9 cellular contexts compared by ENCODE assay signal in the genomic region with DNA sequence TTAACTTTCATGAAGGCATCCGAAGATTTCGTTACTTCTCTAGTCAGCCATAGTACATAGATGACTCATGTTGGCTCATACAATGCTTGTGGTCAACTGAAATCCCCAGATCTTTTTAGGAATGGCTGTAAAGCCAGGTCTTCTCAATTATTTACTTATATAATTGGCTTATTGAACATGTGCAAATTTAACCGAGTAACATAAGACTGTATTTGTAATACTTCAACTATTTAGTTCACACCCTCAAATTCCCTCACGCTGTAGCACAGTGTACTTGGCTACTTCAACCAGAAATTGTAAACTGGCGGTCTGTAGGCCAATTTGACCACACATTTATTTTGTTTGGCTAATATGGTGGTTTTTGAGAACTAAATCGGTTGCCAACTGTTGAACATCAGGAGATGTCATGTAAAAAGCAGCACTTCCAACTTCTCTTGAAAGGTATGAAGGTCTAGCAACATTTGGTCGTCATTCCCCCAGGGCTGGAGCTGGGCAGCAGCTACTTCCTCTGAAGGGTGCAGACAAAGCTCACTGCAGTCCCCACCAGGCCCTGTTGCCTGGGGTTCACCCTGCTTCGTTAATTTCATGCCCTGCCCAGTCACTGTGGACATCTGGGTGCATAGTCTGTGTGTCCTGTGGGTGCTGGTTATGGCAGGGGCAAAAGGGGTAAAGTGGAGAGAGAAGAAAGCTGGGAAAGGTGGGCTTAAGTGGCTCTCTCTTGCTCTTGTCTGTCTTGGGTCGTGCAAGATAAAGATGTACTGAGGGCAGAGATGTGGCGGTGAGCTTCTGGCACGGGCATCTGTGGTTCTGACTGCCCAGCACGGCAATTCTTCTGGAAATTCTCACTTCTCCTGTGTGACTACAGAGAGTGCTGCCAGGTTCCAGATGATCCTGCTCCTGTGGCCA. TPM values are rescaled to one million over a fixed set of nuclear protein-coding genes. Genes with fewer than 3 reads are reported as not detected.
DNase-seq lines count a peak whose midpoint lies in the region; TF ChIP-seq lines count a peak whose summit lies in the region.
"Had no signal": no experiment of that assay in that cellular context is flagged by ENCODE, and none has a peak within 500 bp of the region (broad histone marks: within the 10 kb centered on the region; RNA-seq: fewer than 3 reads in every experiment).

No MANE protein-coding gene starts in this region.

- H2AFZ ChIP-seq in ACC112 (ENCODE audit: low read length, unreplicated experiment) (no peak overlapping the region), SK-N-SH (ENCODE audit: low read depth) (peak overlapping the region; percentile 45; the same call in 1 of the 2 replicates), Karpas-422 (ENCODE audit: low read length) (no peak overlapping the region)

- in situ Hi-C loops in KBM-7 (cut with MboI; ENCODE audit: low pct_unique_long_range_greater_than_20kb, low sequenced_read_pairs) = loop anchor here (25.0 kb wide), 1 partner anchor 386 kb away; no protein-coding TSS in a partner anchor

- peak overlapping the region; percentile 12; the same call in 1 of the 2 replicates for H3K9ac ChIP-seq in SK-N-SH
- no peak overlapping the region for H3K9ac ChIP-seq in Karpas-422 (ENCODE audit: low read length)

- no peaks in the 10 kb centered on the region for H3K9me2 ChIP-seq in SK-N-SH
- H3K9me2 ChIP-seq in Karpas-422 (replicated peaks; ENCODE audit: insufficient read depth, low read length) = no peaks in the 10 kb centered on the region

- H4K20me1 ChIP-seq in SK-N-SH (ENCODE audit: insufficient read depth) = peaks cover 9% of the 10 kb centered on the region
- H4K20me1 ChIP-seq in Karpas-422 (ENCODE audit: insufficient read depth, low read depth, low read length) = no peaks in the 10 kb centered on the region

- peaks cover 27% of the 10 kb centered on the region for H3F3A ChIP-seq in SK-N-SH (replicated peaks; ENCODE audit: insufficient read depth)

- DNase-seq in GM04504 (ENCODE audit: low read depth) = peak; percentile 82
- no peak for DNase-seq in SK-N-SH
- peak; percentile 76 for DNase-seq in glomerular visceral epithelial cell (ENCODE audit: extremely low spot score)
- DNase-seq in Karpas-422 = no peak
- DNase-seq in DMS53 treated with DMSO at 0.1 percent for 48 hours (lab: John Stamatoyannopoulos, UW; ENCODE audit: unreplicated experiment) = no peak
- no peak for DNase-seq in UCSD-AML1 (lab: John Stamatoyannopoulos, UW; ENCODE audit: unreplicated experiment)
- DNase-seq in KBM-7 = no peak
- DNase-seq: DMS153 had no signal

- WGBS in SK-N-SH (ENCODE audit: low lambda C conversion rate) = 42% methylated on average over 11 of the region's 12 CpGs

- no peak for TF ChIP-seq CTCF in SK-N-SH (IDR thresholded peaks at IDR 0.05)

- H3K79me2 ChIP-seq in ACC112 (ENCODE audit: control insufficient read depth, insufficient read depth, low read length, unreplicated experiment) (peaks cover 26% of the 10 kb centered on the region), SK-N-SH (ENCODE audit: insufficient read depth) (peaks cover 32% of the 10 kb centered on the region), Karpas-422 (ENCODE audit: low read length) (no peaks in the 10 kb centered on the region)

- POLR2A ChIA-PET in SK-N-SH (lab: Yijun Ruan, JAX) = no interaction called here

- H3K9me3 ChIP-seq in SK-N-SH (no peaks in the 10 kb centered on the region), Karpas-422 (ENCODE audit: low read length) (no peaks in the 10 kb centered on the region)

- H3K36me3 ChIP-seq in ACC112 (ENCODE audit: insufficient read depth, low read length) (no peaks in the 10 kb centered on the region), SK-N-SH (replicated peaks in 1 of 2; ENCODE audit: control insufficient read depth in 1 of 2, insufficient read depth in 2 of 2, low read length in 1 of 2) (no peaks in the 10 kb centered on the region), Karpas-422 (ENCODE audit: insufficient read depth, low read length) (no peaks in the 10 kb centered on the region)

- no peak for TF ChIP-seq RAD21 in SK-N-SH (IDR thresholded peaks at IDR 0.05; ENCODE audit: low read length)

- H3K4me3 ChIP-seq in ACC112 (ENCODE audit: low read depth, low read length) = peak overlapping the region; percentile 41
- peak overlapping the region in 1 of 2 experiments; percentile 45; a peak in 2 of 4 replicates for H3K4me3 ChIP-seq in SK-N-SH (ENCODE audit: low read depth in 2 of 2, low read length in 1 of 2)
- no peak overlapping the region for H3K4me3 ChIP-seq in Karpas-422 (ENCODE audit: low read length)

- H3K4me2 ChIP-seq in SK-N-SH = peak overlapping the region; percentile 66
- no peak overlapping the region for H3K4me2 ChIP-seq in Karpas-422 (ENCODE audit: low read depth, low read length, poor library complexity, severe bottlenecking)

- CTCF ChIA-PET in SK-N-SH (lab: Yijun Ruan, JAX) = interaction anchor here (0.7 to 14.0 kb wide), 5 partner anchors 14 to 421 kb away, joined by 3 to 160 read pairs (median 3); no protein-coding TSS in a partner anchor

- TF ChIP-seq EP300 in SK-N-SH (IDR thresholded peaks at IDR 0.05; ENCODE audit: borderline replicate concordance in 1 of 2, low read depth in 1 of 2, low read length in 1 of 2) = peak in 1 of 2 experiments; percentile 57; a peak in 1 of 4 replicates

- peak overlapping the region; percentile 69 for H3K27ac ChIP-seq in ACC112 (ENCODE audit: low read depth, low read length)
- peak overlapping the region; percentile 18 to 86; a peak in 3 of 4 replicates for H3K27ac ChIP-seq in SK-N-SH (ENCODE audit: low read depth in 2 of 2, low read length in 1 of 2)
- H3K27ac ChIP-seq in Karpas-422 (ENCODE audit: low read length) = no peak overlapping the region

- H3K4me1 ChIP-seq in ACC112 (ENCODE audit: control insufficient read depth, insufficient read depth, low read length, unreplicated experiment) (peaks cover 25% of the 10 kb centered on the region), SK-N-SH (ENCODE audit: control insufficient read depth in 1 of 2, insufficient read depth in 2 of 2, low read depth in 1 of 2, low read length in 1 of 2) (peaks cover 19 to 25% of the 10 kb centered on the region in 2 experiments; a peak in 3 of 4 replicates), Karpas-422 (ENCODE audit: low read length) (peaks cover 8% of the 10 kb centered on the region)

- H3K27me3 ChIP-seq in ACC112 (ENCODE audit: insufficient read depth, low read length) (peaks cover 23% of the 10 kb centered on the region), SK-N-SH (ENCODE audit: insufficient read depth) (peaks cover 8% of the 10 kb centered on the region; the same call in 1 of the 2 replicates), Karpas-422 (ENCODE audit: low read length) (no peaks in the 10 kb centered on the region)

TF ChIP-seq in SK-N-SH, 30 proteins besides CTCF, POLR2A, EP300 and RAD21 (continues in another document):
- TF ChIP-seq TAF1 (IDR thresholded peaks at IDR 0.05; ENCODE audit: borderline replicate concordance, low read depth, low read length) (no peak), FOSL2 (IDR thresholded peaks at IDR 0.05; ENCODE audit: borderline replicate concordance, low read depth) (peak; percentile 95), GATA2 (CRISPR knock-in tag; IDR thresholded peaks at IDR 0.05) (no peak), MEF2A (IDR thresholded peaks at IDR 0.05; ENCODE audit: borderline replicate concordance, low read depth) (no peak), RXRA (IDR thresholded peaks at IDR 0.05; ENCODE audit: borderline replicate concordance, low read depth) (no peak), FOXJ3 (CRISPR knock-in tag; IDR thresholded peaks at IDR 0.05) (no peak), YY1 (IDR thresholded peaks at IDR 0.05; ENCODE audit: low read depth) (peak; percentile 70; the same call in 1 of the 2 replicates), SIN3A (IDR thresholded peaks at IDR 0.05; ENCODE audit: borderline replicate concordance, low read depth, low read length) (no peak), CHD2 (IDR thresholded peaks at IDR 0.05; ENCODE audit: low read length, partially characterized antibody) (no peak), EZH2phosphoT487 (IDR thresholded peaks at IDR 0.05; ENCODE audit: borderline replicate concordance, low read depth) (no peak), JUND (IDR thresholded peaks at IDR 0.05) (peak; percentile 81), RCOR1 (IDR thresholded peaks at IDR 0.05; ENCODE audit: low read length) (no peak), NFIC (IDR thresholded peaks at IDR 0.05; ENCODE audit: borderline replicate concordance) (peak; percentile 81)
- TF ChIP-seq, protein P1, sequence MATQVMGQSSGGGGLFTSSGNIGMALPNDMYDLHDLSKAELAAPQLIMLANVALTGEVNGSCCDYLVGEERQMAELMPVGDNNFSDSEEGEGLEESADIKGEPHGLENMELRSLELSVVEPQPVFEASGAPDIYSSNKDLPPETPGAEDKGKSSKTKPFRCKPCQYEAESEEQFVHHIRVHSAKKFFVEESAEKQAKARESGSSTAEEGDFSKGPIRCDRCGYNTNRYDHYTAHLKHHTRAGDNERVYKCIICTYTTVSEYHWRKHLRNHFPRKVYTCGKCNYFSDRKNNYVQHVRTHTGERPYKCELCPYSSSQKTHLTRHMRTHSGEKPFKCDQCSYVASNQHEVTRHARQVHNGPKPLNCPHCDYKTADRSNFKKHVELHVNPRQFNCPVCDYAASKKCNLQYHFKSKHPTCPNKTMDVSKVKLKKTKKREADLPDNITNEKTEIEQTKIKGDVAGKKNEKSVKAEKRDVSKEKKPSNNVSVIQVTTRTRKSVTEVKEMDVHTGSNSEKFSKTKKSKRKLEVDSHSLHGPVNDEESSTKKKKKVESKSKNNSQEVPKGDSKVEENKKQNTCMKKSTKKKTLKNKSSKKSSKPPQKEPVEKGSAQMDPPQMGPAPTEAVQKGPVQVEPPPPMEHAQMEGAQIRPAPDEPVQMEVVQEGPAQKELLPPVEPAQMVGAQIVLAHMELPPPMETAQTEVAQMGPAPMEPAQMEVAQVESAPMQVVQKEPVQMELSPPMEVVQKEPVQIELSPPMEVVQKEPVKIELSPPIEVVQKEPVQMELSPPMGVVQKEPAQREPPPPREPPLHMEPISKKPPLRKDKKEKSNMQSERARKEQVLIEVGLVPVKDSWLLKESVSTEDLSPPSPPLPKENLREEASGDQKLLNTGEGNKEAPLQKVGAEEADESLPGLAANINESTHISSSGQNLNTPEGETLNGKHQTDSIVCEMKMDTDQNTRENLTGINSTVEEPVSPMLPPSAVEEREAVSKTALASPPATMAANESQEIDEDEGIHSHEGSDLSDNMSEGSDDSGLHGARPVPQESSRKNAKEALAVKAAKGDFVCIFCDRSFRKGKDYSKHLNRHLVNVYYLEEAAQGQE (IDR thresholded peaks at IDR 0.05; ENCODE audit: low read depth, low read length) = no peak

RNA-seq across cellular contexts. Expression of a gene that starts 3.2 kb away (rescaled TPM):
- 1.3 and 1.9 TPM in 2 replicates for polyA plus RNA-seq in SK-N-SH (2012; rRNA removed)
- 0.99 and 1.5 TPM in 2 replicates for polyA plus RNA-seq in SK-N-SH (2012; cell fraction: cytosol; rRNA removed)
- polyA plus RNA-seq in SK-N-SH (2012; cell fraction: nucleus; rRNA removed) = 3.5 and 3.8 TPM in 2 replicates
- 0.11 and 0.34 TPM in 2 replicates for total RNA-seq in Karpas-422 (2014; rRNA removed; shearing (Covaris generic); ENCODE audit: low replicate concordance)

Comparison
In these comparisons a context has a peak if more than half of its experiments do, and no peak if none do; other contexts are left out.
1. DNase-seq: peak in GM04504 (single experiment) and glomerular visceral epithelial cell (single experiment); none in SK-N-SH (single experiment), Karpas-422 (single experiment), DMS53 treated with DMSO at 0.1 percent for 48 hours (single experiment), UCSD-AML1 (single experiment) and KBM-7 (single experiment).